Comparison of ENCODE assay signal across 8 cellular contexts in genomic region chr6:33579828-33580714, GRCh38. TPM values are rescaled to one million over a fixed set of nuclear protein-coding genes. Genes with fewer than 3 reads are reported as not detected.
A peak's percentile ranks its signal among the peaks of the same experiment; 100 is the strongest.
DNase-seq lines count a peak whose midpoint lies in the region; TF ChIP-seq lines count a peak whose summit lies in the region.

BAK1 (minus strand) TSS chr6:33580276; CDS start chr6:33577604, 2,672 bp downstream.

- H2AFZ ChIP-seq in Loucy (ENCODE audit: low read length) = peak within 1 kb of the TSS; percentile 68

- peaks cover 42% of the 10 kb centered on the region for H3K79me2 ChIP-seq in Loucy (ENCODE audit: insufficient read depth, low read length)

- no peaks in the 10 kb centered on the region for H3F3A ChIP-seq in Loucy (ENCODE audit: low read depth)

- intact Hi-C loops in stomach (cut with DNase I; ENCODE audit: low total_unique reads) = loop anchor here (10.0 kb wide), 1 partner anchor 55 kb away; no protein-coding TSS in a partner anchor

- H3K4me3 ChIP-seq in Loucy (ENCODE audit: low read length, poor library complexity, severe bottlenecking) (peak within 1 kb of the TSS; percentile 98), fibroblast of villous mesenchyme (ENCODE audit: low read depth, low read length) (peak within 1 kb of the TSS; percentile 85), stomach (peak within 1 kb of the TSS; percentile 64 to 91 (median 78))

- TF ChIP-seq CTCF in Loucy (conservative IDR thresholded peaks at IDR 0.05; ENCODE audit: low read length) = peak; percentile 48
- TF ChIP-seq CTCF in fibroblast of villous mesenchyme (IDR thresholded peaks at IDR 0.05; ENCODE audit: insufficient read depth, low read depth, low read length) = peak; percentile 23
- TF ChIP-seq CTCF in neural crest cell (conservative IDR thresholded peaks at IDR 0.05) = peak; percentile 65
- TF ChIP-seq CTCF in stomach (IDR thresholded peaks at IDR 0.05) = peak in 5 of 7 experiments; percentile 8 to 61 (median 30)

- H3K27me3 ChIP-seq in Loucy (ENCODE audit: insufficient read depth, low read length, poor library complexity, severe bottlenecking) (no peaks in the 10 kb centered on the region), stomach (no peaks in the 10 kb centered on the region)

- no peak within 1 kb of the TSS for H3K27ac Mint-ChIP-seq in neural crest cell (ENCODE audit: unreplicated experiment)

- no peaks in the 10 kb centered on the region for H3K36me3 Mint-ChIP-seq in neural crest cell (ENCODE audit: low read depth)

- H3K9me3 ChIP-seq in Loucy (ENCODE audit: insufficient read depth, low read depth, low read length) (no peaks in the 10 kb centered on the region), stomach (no peaks in the 10 kb centered on the region)

- DNase-seq in ELF-1 (ENCODE audit: low read depth, low spot score) (peak; percentile 95), H4 (ENCODE audit: low spot score) (peak; percentile 90), SHP77 treated with DMSO at 0.1 percent for 48 hours (lab: John Stamatoyannopoulos, UW) (peak; percentile 90), activated gamma-delta T cell (lab: John Stamatoyannopoulos, UW) (peak; percentile 56), fibroblast of villous mesenchyme (ENCODE audit: low read depth) (peak; percentile 92), neural crest cell (ENCODE audit: low read depth, low spot score) (peak; percentile 75), stomach (peak; percentile 93)

- peak within 1 kb of the TSS; percentile 85 to 96 (median 91) for H3K27ac ChIP-seq in stomach

- H3K4me3 Mint-ChIP-seq in neural crest cell = peak within 1 kb of the TSS; percentile 90

- H3K4me2 ChIP-seq in Loucy (ENCODE audit: low read depth, low read length, poor library complexity, severe bottlenecking) = peak within 1 kb of the TSS; percentile 100

- H3K36me3 ChIP-seq in Loucy (ENCODE audit: insufficient read depth, low read length) = peaks cover 8% of the 10 kb centered on the region; the same call in 1 of the 2 replicates
- H3K36me3 ChIP-seq in stomach = peaks cover 15 to 29% (median 27%) of the 10 kb centered on the region in 4 donors

- H4K20me1 ChIP-seq in Loucy (ENCODE audit: insufficient read depth, low read length, poor library complexity, severe bottlenecking) = peaks cover 10% of the 10 kb centered on the region

- TF ChIP-seq POLR2A in stomach (IDR thresholded peaks at IDR 0.05) = peak in 1 of 4 donors; percentile 38

- WGBS in stomach, 5 donors = 2 to 10% (median 5%) methylated on average over 11 to 24 of the region's 24 CpGs

- H3K9ac ChIP-seq in Loucy (ENCODE audit: low read depth, low read length, poor library complexity, severe bottlenecking) = peak within 1 kb of the TSS; percentile 98

- H3K4me1 ChIP-seq in Loucy (ENCODE audit: insufficient read depth, low read length, poor library complexity, severe bottlenecking) (peaks cover 29% of the 10 kb centered on the region), stomach (peaks cover 26 to 41% (median 39%) of the 10 kb centered on the region in 4 donors)

- TF ChIP-seq EP300 in stomach (IDR thresholded peaks at IDR 0.05) = no peak

- no peaks in the 10 kb centered on the region for H3K9me3 Mint-ChIP-seq in neural crest cell

- H3K27me3 Mint-ChIP-seq in neural crest cell (ENCODE audit: low read depth) = no peaks in the 10 kb centered on the region

- H3K9me2 ChIP-seq in Loucy (replicated peaks; ENCODE audit: low read depth, low read length) = no peaks in the 10 kb centered on the region

- H3K4me1 Mint-ChIP-seq in neural crest cell = peaks cover 10% of the 10 kb centered on the region

RNA-seq across cellular contexts. Expression of gene BAK1, which starts in this region (rescaled TPM):
- 16.3 and 18.8 TPM in 2 replicates for total RNA-seq in H4 (2014; rRNA removed; shearing (Covaris generic))
- total RNA-seq in fibroblast of villous mesenchyme (20.0 and 30.7 TPM in 2 replicates), neural crest cell (29.9 and 32.9 TPM in 2 replicates), stomach (10 to 100 TPM in 3 of 5 donors, 1 to 10 TPM in 2; 2.9 to 97.0 (median 22.3) TPM)
- polyA plus RNA-seq in stomach = 10 to 100 TPM; 14.6 to 31.5 (median 24.6) TPM

Comparison
In these comparisons a context has a peak if more than half of its experiments do, and no peak if none do; other contexts are left out.
1. Peak in every context shown above with its lines: DNase-seq, H3K4me3 ChIP-seq and H3K27ac ChIP-seq.